Comparison of ENCODE assay signal across 8 cellular contexts in the genomic region with DNA sequence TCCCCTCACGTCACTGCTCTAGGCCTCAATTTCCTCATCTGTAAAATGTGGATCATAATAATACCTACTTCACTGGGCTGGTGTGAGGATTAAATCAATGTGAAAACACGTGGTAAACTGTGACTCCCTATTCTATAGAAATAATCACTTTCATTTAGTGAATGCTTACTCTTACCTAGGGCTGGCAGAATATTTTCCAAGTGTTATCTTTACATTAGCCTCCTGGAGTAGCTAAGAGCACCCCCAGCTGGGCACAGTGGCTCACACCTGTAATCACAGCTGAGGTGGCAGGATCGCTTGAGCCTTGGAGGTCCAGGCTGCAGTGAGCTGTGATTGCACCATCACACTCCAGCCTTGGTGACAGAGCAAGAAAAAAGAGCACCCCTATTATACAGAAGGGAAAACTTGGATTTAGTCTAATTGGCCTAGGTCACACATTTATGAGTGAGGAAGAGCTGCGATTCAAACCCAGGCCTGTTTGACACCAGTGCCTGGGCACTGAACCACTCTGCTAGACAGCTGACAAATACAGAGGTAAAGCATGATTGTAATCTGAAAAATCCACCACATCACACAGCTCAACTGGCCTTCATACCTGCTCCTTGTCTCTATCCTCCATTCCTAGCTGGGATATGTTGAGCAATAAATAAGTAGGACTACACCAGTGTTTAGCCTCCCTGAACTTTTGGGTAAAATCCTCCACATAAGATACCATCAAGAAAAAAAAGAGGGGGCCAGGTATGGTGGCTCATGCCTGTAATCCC. TPM values are rescaled to one million over a fixed set of nuclear protein-coding genes. Genes with fewer than 3 reads are reported as not detected.
DNase-seq lines count a peak whose midpoint lies in the region; ATAC-seq and TF ChIP-seq lines count a peak whose summit lies in the region.

No MANE protein-coding gene starts in this region.

- H3K27ac Mint-ChIP-seq in dendritic cell treated with granulocyte-macrophage colony-stimulating factor and Interleukin-4, amounts not matched to agents 40 ng/mL and 50 ng/mL, for 4 days, result no peak overlapping the region
- H3K27ac Mint-ChIP-seq in neural crest cell (ENCODE audit: unreplicated experiment), result no peak overlapping the region

- peak overlapping the region; percentile 37 for H3K9ac ChIP-seq in SK-N-MC (ENCODE audit: insufficient read length)

- peak; percentile 18 for DNase-seq in DMS153 (lab: John Stamatoyannopoulos, UW)
- no peak for DNase-seq in DMS153 treated with DMSO at 0.1 percent for 48 hours (lab: John Stamatoyannopoulos, UW; ENCODE audit: unreplicated experiment)
- no peak for DNase-seq in SK-N-MC (ENCODE audit: low read depth, low spot score)
- DNase-seq in neural crest cell (ENCODE audit: low read depth, low spot score), result no peak

- H3K4me3 Mint-ChIP-seq in dendritic cell treated with granulocyte-macrophage colony-stimulating factor and Interleukin-4, amounts not matched to agents 40 ng/mL and 50 ng/mL, for 4 days, result peak overlapping the region; percentile 91
- peak overlapping the region; percentile 92 for H3K4me3 Mint-ChIP-seq in neural crest cell

- peaks cover 18% of the 10 kb centered on the region for H3K27me3 Mint-ChIP-seq in dendritic cell treated with granulocyte-macrophage colony-stimulating factor and Interleukin-4, amounts not matched to agents 40 ng/mL and 50 ng/mL, for 4 days
- peaks cover 23% of the 10 kb centered on the region for H3K27me3 Mint-ChIP-seq in neural crest cell (ENCODE audit: low read depth)

- H3K27ac ChIP-seq in SK-N-MC, result peak overlapping the region; percentile 67; the same call in 1 of the 2 replicates

- H3K9me3 ChIP-seq in SK-N-MC (ENCODE audit: low read depth, low read length), result no peaks in the 10 kb centered on the region

- TF ChIP-seq CTCF in neural crest cell (conservative IDR thresholded peaks at IDR 0.05), result no peak

- peaks cover 7% of the 10 kb centered on the region for H3K36me3 Mint-ChIP-seq in dendritic cell treated with granulocyte-macrophage colony-stimulating factor and Interleukin-4, amounts not matched to agents 40 ng/mL and 50 ng/mL, for 4 days (ENCODE audit: low read depth)
- no peaks in the 10 kb centered on the region for H3K36me3 Mint-ChIP-seq in neural crest cell (ENCODE audit: low read depth)

- H3K9me3 Mint-ChIP-seq in dendritic cell treated with granulocyte-macrophage colony-stimulating factor and Interleukin-4, amounts not matched to agents 40 ng/mL and 50 ng/mL, for 4 days, result no peaks in the 10 kb centered on the region
- H3K9me3 Mint-ChIP-seq in neural crest cell, result peaks cover 4% of the 10 kb centered on the region

- intact Hi-C loops in dendritic cell treated with granulocyte-macrophage colony-stimulating factor and Interleukin-4, amounts not matched to agents 40 ng/mL and 50 ng/mL, for 4 days (cut with micrococcal nuclease), result loop anchor here (2.0 to 5.0 kb wide), 2 partner anchors 32 to 38 kb away; no protein-coding TSS in a partner anchor

- TF ChIP-seq POLR2A in GM18505 (IDR thresholded peaks at IDR 0.05; ENCODE audit: borderline replicate concordance, extremely low read depth, insufficient read depth, insufficient read length), result no peak

- ATAC-seq in HG02798 (IDR thresholded peaks at IDR 0.05; ENCODE audit: poor library complexity, unreplicated experiment) (no peak), GM19324 (IDR thresholded peaks at IDR 0.05; ENCODE audit: low FRiP score, unreplicated experiment) (no peak), GM18505 (IDR thresholded peaks at IDR 0.05; ENCODE audit: unreplicated experiment) (no peak)

- peak overlapping the region; percentile 89 for H3K4me3 ChIP-seq in SK-N-MC

- no peaks in the 10 kb centered on the region for H3K36me3 ChIP-seq in SK-N-MC (ENCODE audit: insufficient read depth, low read length)

- H3K4me1 Mint-ChIP-seq in dendritic cell treated with granulocyte-macrophage colony-stimulating factor and Interleukin-4, amounts not matched to agents 40 ng/mL and 50 ng/mL, for 4 days (ENCODE audit: low read depth), result peaks cover 25% of the 10 kb centered on the region
- peaks cover 18% of the 10 kb centered on the region for H3K4me1 Mint-ChIP-seq in neural crest cell

RNA-seq across cellular contexts. Expression of a gene that starts 1.4 kb away (rescaled TPM):
- 9.4 and 10.3 TPM in 2 replicates for total RNA-seq in neural crest cell

RNA-seq across cellular contexts. Expression of a gene that starts 43.7 kb away (rescaled TPM):
- 56.3 and 58.7 TPM in 2 replicates for total RNA-seq in neural crest cell

RNA-seq across cellular contexts. Expression of a gene that starts 44.9 kb away (rescaled TPM):
- 36.5 and 37.9 TPM in 2 replicates for total RNA-seq in neural crest cell
